In the genomic region with DNA sequence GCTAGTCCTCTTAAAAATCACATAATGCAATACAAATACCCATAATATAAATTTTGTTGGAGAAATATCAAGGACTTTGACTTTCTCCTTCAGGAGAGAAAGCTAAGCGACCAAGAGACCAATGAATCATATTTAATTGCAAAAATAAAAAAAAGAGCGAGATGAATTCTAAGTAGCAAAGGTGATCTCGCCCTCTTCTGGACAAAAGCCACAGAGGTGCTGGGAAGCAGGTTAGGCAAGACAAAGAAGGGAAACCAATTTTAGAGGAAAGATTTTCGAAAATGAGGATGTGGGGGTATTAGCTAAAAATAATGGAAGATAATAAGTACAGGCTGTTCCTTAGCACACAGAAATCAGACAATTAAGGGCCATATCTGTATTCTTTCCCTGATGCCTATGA, we compare ENCODE assay signal across 20 cellular contexts.
DNase-seq lines count a peak whose midpoint lies in the region; ATAC-seq and TF ChIP-seq lines count a peak whose summit lies in the region.
"Had no signal": no experiment of that assay in that cellular context is flagged by ENCODE, and none has a peak within 500 bp of the region (broad histone marks: within the 10 kb centered on the region; RNA-seq: fewer than 3 reads in every experiment).

No MANE protein-coding gene starts in this region.

- intact Hi-C loops in Right ventricle myocardium inferior (cut with DNase I): no loop called here

- H3K27ac Mint-ChIP-seq in progenitor cell of endocrine pancreas: no peak overlapping the region
- H3K27ac Mint-ChIP-seq: activated naive CD4-positive, alpha-beta T cell treated with anti-CD3 and anti-CD28 coated beads, Interleukin-2, amount 50 U/mL, for 72 hours had no signal

- peaks cover 12% of the 10 kb centered on the region for H3K27me3 Mint-ChIP-seq in progenitor cell of endocrine pancreas

- H3K4me3 Mint-ChIP-seq in progenitor cell of endocrine pancreas (ENCODE audit: low read depth): no peak overlapping the region

- H3K36me3 Mint-ChIP-seq in progenitor cell of endocrine pancreas (ENCODE audit: insufficient read depth): no peaks in the 10 kb centered on the region
- H3K36me3 Mint-ChIP-seq: activated naive CD4-positive, alpha-beta T cell treated with anti-CD3 and anti-CD28 coated beads, Interleukin-2, amount 50 U/mL, for 72 hours had no signal

- H3K36me3 ChIP-seq in WERI-Rb-1: no peaks in the 10 kb centered on the region
- H3K36me3 ChIP-seq: esophagus squamous epithelium, SJSA1, spleen had no signal

- H3K4me1 Mint-ChIP-seq in progenitor cell of endocrine pancreas (ENCODE audit: low read depth): no peaks in the 10 kb centered on the region

- peak; percentile 8 to 20 for DNase-seq in NCI-H524 (lab: John Stamatoyannopoulos, UW)
- DNase-seq in NCI-H524 treated with DMSO at 0.1 percent for 48 hours (lab: John Stamatoyannopoulos, UW): no peak
- DNase-seq in HT-29 (ENCODE audit: low spot score): peak; percentile 28
- peak; percentile 11 for DNase-seq in WERI-Rb-1
- DNase-seq in progenitor cell of endocrine pancreas (ENCODE audit: low spot score, unreplicated experiment): no peak
- no peak for DNase-seq in SK-N-DZ (ENCODE audit: low spot score)
- DNase-seq in activated naive CD4-positive, alpha-beta T cell (lab: John Stamatoyannopoulos, UW): no peak
- DNase-seq in Right ventricle myocardium inferior (ENCODE audit: missing footprints): no peak
- DNase-seq: ACHN; activated CD4-positive, CD25-positive, alpha-beta regulatory T cell treated with anti-CD3 and anti-CD28 coated beads, Interleukin-2, amount 50 U/mL, for 72 hours; C1 segment of cervical spinal cord; cerebellar nuclear complex; esophagus squamous epithelium; KG1; NCI-H1417 treated with DMSO at 0.1 percent for 48 hours; spleen; substantia nigra; T-helper 9 cell had no signal

- H3K27me3 ChIP-seq in WERI-Rb-1 (ENCODE audit: insufficient read depth, low read depth, severe bottlenecking): no peaks in the 10 kb centered on the region
- H3K27me3 ChIP-seq: SJSA1 had no signal

- H3K9me3 Mint-ChIP-seq in progenitor cell of endocrine pancreas (ENCODE audit: low read depth): no peaks in the 10 kb centered on the region

- no peak overlapping the region for H3K27ac ChIP-seq in WERI-Rb-1
- H3K27ac ChIP-seq: esophagus squamous epithelium, SJSA1, spleen had no signal

- ATAC-seq in Right ventricle myocardium inferior: no peak
- ATAC-seq: activated naive CD4-positive, alpha-beta T cell treated with anti-CD3 and anti-CD28 coated beads, Interleukin-2, amount 50 U/mL, for 72 hours had no signal

- no peak overlapping the region for H3K4me3 ChIP-seq in WERI-Rb-1 (ENCODE audit: low read depth, low read length)
- H3K4me3 ChIP-seq: esophagus squamous epithelium, SJSA1, spleen had no signal

- no peaks in the 10 kb centered on the region for H3K9me3 ChIP-seq in WERI-Rb-1 (ENCODE audit: severe bottlenecking)
- H3K9me3 ChIP-seq: esophagus squamous epithelium, SJSA1, spleen had no signal

- TF ChIP-seq CTCF in WERI-Rb-1 (IDR thresholded peaks at IDR 0.05; ENCODE audit: low read depth, low read length) (peak; percentile 31; the same call in 1 of the 2 replicates), progenitor cell of endocrine pancreas (IDR thresholded peaks at IDR 0.05; ENCODE audit: unreplicated experiment) (peak; percentile 40)

Comparison
In these comparisons a context has a peak if more than half of its experiments do, and no peak if none do; other contexts are left out.
1. DNase-seq: peak in NCI-H524 (2 of 2), HT-29 (single experiment) and WERI-Rb-1 (single experiment); none in NCI-H524 treated with DMSO at 0.1 percent for 48 hours (single experiment), progenitor cell of endocrine pancreas (single experiment), SK-N-DZ (single experiment), activated naive CD4-positive, alpha-beta T cell (0 of 4) and Right ventricle myocardium inferior (single experiment).